Comparison of ENCODE assay signal across 20 cellular contexts in the genomic region with DNA sequence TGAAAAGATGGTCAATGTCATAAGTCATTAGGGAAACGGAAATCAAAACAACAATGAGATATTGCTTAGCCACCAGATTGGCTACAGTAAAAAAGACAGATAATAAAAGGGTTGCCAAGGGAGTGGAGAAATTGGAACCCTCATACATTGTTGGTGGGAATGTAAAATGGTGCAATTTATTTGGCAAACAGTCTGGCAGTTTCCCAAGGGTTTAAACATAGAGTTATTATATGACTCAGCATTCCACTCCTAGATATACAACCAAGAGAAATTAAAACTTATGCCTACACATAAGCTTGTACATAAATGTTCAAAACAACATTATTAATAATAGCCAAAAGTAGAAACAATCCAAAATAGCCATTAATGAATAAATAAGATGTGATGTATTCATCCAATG. TPM values are rescaled to one million over a fixed set of nuclear protein-coding genes. Genes with fewer than 3 reads are reported as not detected.
DNase-seq lines count a peak whose midpoint lies in the region; ATAC-seq and TF ChIP-seq lines count a peak whose summit lies in the region.
"Had no signal": no experiment of that assay in that cellular context is flagged by ENCODE, and none has a peak within 500 bp of the region (broad histone marks: within the 10 kb centered on the region; RNA-seq: fewer than 3 reads in every experiment).

No MANE protein-coding gene starts in this region.

- WGBS in IMR-90 (ENCODE audit: extremely low coverage in 2 of 2, insufficient read length in 1 of 2), 2 experiments, result no CpG with 5 or more reads among the region's 1 CpG
- 57 to 69% methylated on average over 1 of the region's 1 CpG for WGBS in esophagus squamous epithelium, 2 donors

- H3K18ac ChIP-seq in IMR-90 (ENCODE audit: low read depth, low read length), result no peak overlapping the region

- no peak for TF ChIP-seq POLR2A in IMR-90 (IDR thresholded peaks at IDR 0.05; ENCODE audit: low read depth, low read length)
- TF ChIP-seq POLR2A in esophagus squamous epithelium (IDR thresholded peaks at IDR 0.05), result no peak

- no peak overlapping the region for H4K8ac ChIP-seq in IMR-90 (ENCODE audit: low read depth in 2 of 2, low read length in 2 of 2)

- no peak overlapping the region for H2AFZ ChIP-seq in IMR-90 (replicated peaks; ENCODE audit: low read length, poor library complexity)
- H2AFZ ChIP-seq: PC-9 had no signal

- no peak overlapping the region for H2AK9ac ChIP-seq in IMR-90 (replicated peaks; ENCODE audit: low read depth, low read length, poor library complexity)

- H3K27ac ChIP-seq in IMR-90 (ENCODE audit: insufficient read depth, low read length) (no peak overlapping the region), esophagus squamous epithelium (no peak overlapping the region)
- H3K27ac ChIP-seq: PC-9, suprapubic skin had no signal

- CTCF ChIA-PET in IMR-90 (lab: Yijun Ruan, JAX), result interaction anchor here (1.8 kb wide), 1 partner anchor 10 kb away, joined by 4 read pairs; a partner anchor contains a TSS

- no peak overlapping the region for H3K4ac ChIP-seq in IMR-90 (ENCODE audit: low read depth, low read length)

- no peak overlapping the region for H3K14ac ChIP-seq in IMR-90 (replicated peaks; ENCODE audit: low read depth, low read length)

- no peak overlapping the region for H3K23ac ChIP-seq in IMR-90 (ENCODE audit: low read depth, low read length)

- TF ChIP-seq RAD21 in IMR-90 (IDR thresholded peaks at IDR 0.05; ENCODE audit: low read length), result no peak

- no peaks in the 10 kb centered on the region for H3K9me1 ChIP-seq in IMR-90 (ENCODE audit: insufficient read depth, low read length)

- H4K5ac ChIP-seq in IMR-90 (ENCODE audit: low read depth, low read length), result no peak overlapping the region

- H2BK5ac ChIP-seq in IMR-90 (ENCODE audit: low read depth, low read length, poor library complexity, severe bottlenecking), result no peak overlapping the region

- intact Hi-C loops in IMR-90 (cut with micrococcal nuclease), result no loop called here
- intact Hi-C loops in esophagus squamous epithelium (cut with DNase I), result no loop called here

- peak; percentile 2 for DNase-seq in AG08396 (ENCODE audit: low spot score)
- peak; percentile 51 for DNase-seq in IMR-90
- peak; percentile 1 for DNase-seq in amniotic stem cell (lab: John Stamatoyannopoulos, UW)
- DNase-seq in fibroblast of pulmonary artery (ENCODE audit: low read depth), result peak; percentile 85
- DNase-seq in esophagus squamous epithelium (lab: John Stamatoyannopoulos, UW), result no peak
- no peak for DNase-seq in activated T-cell treated with anti-CD3 and anti-CD28 coated beads, Interleukin-2, amount 50 U/mL, for 48 hours
- no peak for DNase-seq in DMS 273 treated with DMSO at 0.1 percent for 48 hours (lab: John Stamatoyannopoulos, UW)
- DNase-seq: activated CD4-positive, alpha-beta T cell treated with anti-CD3 and anti-CD28 coated beads for 1 hour; activated CD8-positive, alpha-beta T cell treated with anti-CD3 and anti-CD28 coated beads, Interleukin-2, amount 10 ng/mL, durations not matched to agents 7 days and 5 days; activated gamma-delta T cell treated with Interleukin-2 at 50 U/mL for 16 hours; CD8-positive, alpha-beta T cell; central memory CD4-positive, alpha-beta T cell; DMS53; kidney glomerular epithelial cell; NCI-H146; PC-9; SHP77 treated with DMSO at 0.1 percent for 48 hours had no signal

- H4K91ac ChIP-seq in IMR-90 (ENCODE audit: insufficient read depth, low read depth, low read length), result no peak overlapping the region

- H3K36me3 ChIP-seq in IMR-90 (ENCODE audit: control insufficient read depth, insufficient read depth, low read length), result no peaks in the 10 kb centered on the region
- peaks cover 0 to 6% (median 0%) of the 10 kb centered on the region in 3 donors for H3K36me3 ChIP-seq in esophagus squamous epithelium
- H3K36me3 ChIP-seq: suprapubic skin had no signal

- dilution Hi-C loops in IMR-90 (cut with HindIII; ENCODE audit: low sequenced_read_pairs, unreplicated experiment), result no loop called here

- no peak overlapping the region for H2BK20ac ChIP-seq in IMR-90 (ENCODE audit: low read depth, low read length)

- H2BK15ac ChIP-seq in IMR-90 (ENCODE audit: low read depth, low read length), result no peak overlapping the region

- no peaks in the 10 kb centered on the region for H3K27me3 ChIP-seq in IMR-90 (ENCODE audit: control insufficient read depth, insufficient read depth, low read length)
- peaks cover 0 to 8% (median 0%) of the 10 kb centered on the region in 4 donors for H3K27me3 ChIP-seq in esophagus squamous epithelium

- no peak overlapping the region for H2AK5ac ChIP-seq in IMR-90 (ENCODE audit: low read depth, low read length)

- in situ Hi-C loops in IMR-90 (cut with MboI; ENCODE audit: low sequenced_read_pairs), result no loop called here

- no peak overlapping the region for H3K4me3 ChIP-seq in IMR-90 (ENCODE audit: insufficient read depth, low read depth, low read length)
- H3K4me3 ChIP-seq in fibroblast of pulmonary artery (replicated peaks; ENCODE audit: low read depth, low read length), result no peak overlapping the region
- H3K4me3 ChIP-seq in esophagus squamous epithelium, result no peak overlapping the region
- H3K4me3 ChIP-seq: GM12878, PC-9, suprapubic skin had no signal

- POLR2A ChIA-PET in IMR-90 (lab: Charles Lee; ENCODE audit: unreplicated experiment), result no interaction called here

- ATAC-seq in IMR-90 (ENCODE audit: low read depth) (no peak; the same call in 1 of the 2 replicates), GM19463 (IDR thresholded peaks at IDR 0.05; ENCODE audit: unreplicated experiment) (no peak)
- ATAC-seq: activated CD8-positive, alpha-beta T cell treated with anti-CD3 and anti-CD28 coated beads, Interleukin-2, amount 10 ng/mL, durations not matched to agents 7 days and 5 days; CD8-positive, alpha-beta T cell; GM12878 had no signal

- no peak overlapping the region for H3K4me2 ChIP-seq in IMR-90 (ENCODE audit: low read depth, low read length)
- H3K4me2 ChIP-seq: PC-9 had no signal

- no peak overlapping the region for H3K9ac ChIP-seq in IMR-90 (ENCODE audit: low read depth, low read length)

- BruUV-seq in IMR-90 (replicated peaks; lab: Mats Ljungman, UMichigan), result no TSS peak

- no peak for TF ChIP-seq CTCF in IMR-90 (conservative IDR thresholded peaks at IDR 0.05; ENCODE audit: low read depth, low read length)
- no peak for TF ChIP-seq CTCF in fibroblast of pulmonary artery (IDR thresholded peaks at IDR 0.05; ENCODE audit: low read length, missing control alignments)
- TF ChIP-seq CTCF in esophagus squamous epithelium (IDR thresholded peaks at IDR 0.05), result no peak

- no peaks in the 10 kb centered on the region; a peak in 1 of 4 replicates for H3K79me1 ChIP-seq in IMR-90 (ENCODE audit: low read depth in 1 of 2, low read length in 2 of 2)

- H3K56ac ChIP-seq in IMR-90 (ENCODE audit: extremely low read depth, insufficient read depth, low read length), result no peak overlapping the region

- no peaks in the 10 kb centered on the region for H4K20me1 ChIP-seq in IMR-90 (ENCODE audit: insufficient read depth, low read length)

- H3K9me3 ChIP-seq in IMR-90 (ENCODE audit: control insufficient read depth, insufficient read depth, low read length) (no peaks in the 10 kb centered on the region), esophagus squamous epithelium (peaks cover 0 to 36% (median 0%) of the 10 kb centered on the region in 3 donors)
- H3K9me3 ChIP-seq: suprapubic skin had no signal

- no peak overlapping the region for H2BK120ac ChIP-seq in IMR-90 (ENCODE audit: low read depth, low read length)

- H3K4me1 ChIP-seq in IMR-90 (ENCODE audit: control insufficient read depth, insufficient read depth, low read length), result no peaks in the 10 kb centered on the region
- peaks cover 0 to under 1% (median 0%) of the 10 kb centered on the region in 3 donors for H3K4me1 ChIP-seq in esophagus squamous epithelium

TF ChIP-seq in IMR-90, 13 proteins besides CTCF, POLR2A, EP300 and RAD21:
- TF ChIP-seq MAZ (IDR thresholded peaks at IDR 0.05; ENCODE audit: borderline replicate concordance, low read depth, low read length) (no peak), CEBPB (IDR thresholded peaks at IDR 0.05; ENCODE audit: low read depth, low read length) (peak; percentile 23; the same call in 1 of the 2 replicates), NFE2L2 (IDR thresholded peaks at IDR 0.05; ENCODE audit: low read depth, low read length) (peak; percentile 66; the same call in 1 of the 2 replicates), BHLHE40 (IDR thresholded peaks at IDR 0.05; ENCODE audit: low read depth, low read length) (no peak), RCOR1 (IDR thresholded peaks at IDR 0.05; ENCODE audit: insufficient replicate concordance, low read length) (no peak), RFX5 (IDR thresholded peaks at IDR 0.05; ENCODE audit: low read depth, low read length) (no peak), SMC3 (IDR thresholded peaks at IDR 0.05; ENCODE audit: low read depth, low read length) (no peak), MAFK (IDR thresholded peaks at IDR 0.05; ENCODE audit: low read depth, low read length) (no peak), CHD1 (IDR thresholded peaks at IDR 0.05; ENCODE audit: low read depth, low read length) (no peak), MXI1 (IDR thresholded peaks at IDR 0.05; ENCODE audit: borderline replicate concordance, low read depth, low read length) (no peak)

RNA-seq across cellular contexts. Expression of a gene that starts 9.9 kb away (rescaled TPM):
- 17.8 and 19.2 TPM in 2 replicates for total RNA-seq in IMR-90 (2012; rRNA removed)
- 3.4 and 4.9 TPM in 2 replicates for polyA plus RNA-seq in IMR-90 (2012; rRNA removed)
- 0.99 and 1.3 TPM in 2 replicates for polyA plus RNA-seq in IMR-90 (2012; cell fraction: cytosol; rRNA removed)
- 0.99 and 5.0 TPM in 2 replicates for polyA plus RNA-seq in IMR-90 (2012; cell fraction: nucleus; rRNA removed; ENCODE audit: low replicate concordance)
- 10 to 100 TPM in 1 of 4 donors, 1 to 10 TPM in 3; 4.7 to 16.4 (median 8.8) TPM for total RNA-seq in esophagus squamous epithelium

RNA-seq across cellular contexts. Expression of a gene that starts 37.6 kb away (rescaled TPM):
- total RNA-seq in IMR-90 (2012; rRNA removed) (14.0 and 16.7 TPM in 2 replicates), esophagus squamous epithelium (10 to 100 TPM in 3 of 4 donors, 1 to 10 TPM in 1; 9.9 to 23.8 (median 12.9) TPM)
- 12.6 and 15.7 TPM in 2 replicates for polyA plus RNA-seq in IMR-90 (2012; rRNA removed)
- 4.1 and 10.8 TPM in 2 replicates for polyA plus RNA-seq in IMR-90 (2012; cell fraction: cytosol; rRNA removed)
- 5.4 and 30.3 TPM in 2 replicates for polyA plus RNA-seq in IMR-90 (2012; cell fraction: nucleus; rRNA removed; ENCODE audit: low replicate concordance)

RNA-seq across cellular contexts. Expression of a gene that starts 57.2 kb away (rescaled TPM):
- 0.56 and 0.72 TPM in 2 replicates for total RNA-seq in IMR-90 (2012; rRNA removed)
- 0.26 and 0.39 TPM in 2 replicates for polyA plus RNA-seq in IMR-90 (2012; rRNA removed)
- 0.09 and 0.11 TPM in 2 replicates for polyA plus RNA-seq in IMR-90 (2012; cell fraction: cytosol; rRNA removed)
- 0.11 and 0.44 TPM in 2 replicates for polyA plus RNA-seq in IMR-90 (2012; cell fraction: nucleus; rRNA removed; ENCODE audit: low replicate concordance)
- total RNA-seq in esophagus squamous epithelium, result under 1 TPM in 1 of 4 donors, not detected in 3; 0.57 TPM
- total RNA-seq: CD8-positive, alpha-beta T cell had no signal

Comparison
In these comparisons a context has a peak if more than half of its experiments do, and no peak if none do; other contexts are left out.
1. DNase-seq: peak in AG08396 (single experiment), IMR-90 (single experiment), amniotic stem cell (single experiment) and fibroblast of pulmonary artery (single experiment); none in esophagus squamous epithelium (single experiment), activated T-cell treated with anti-CD3 and anti-CD28 coated beads, Interleukin-2, amount 50 U/mL, for 48 hours (0 of 2) and DMS 273 treated with DMSO at 0.1 percent for 48 hours (single experiment).